ENCODE assay signal across 1 cellular context in genomic region chr3:49461443-49462171, GRCh38.
TF ChIP-seq lines count a peak whose summit lies in the region.

No MANE protein-coding gene starts in this region.

TF ChIP-seq in SK-N-SH treated with all-trans-retinoic acid at 6 μM for 48 hours, 23 proteins besides CTCF, POLR2A, EP300 and RAD21 (continued from another document):
- TF ChIP-seq TSHZ2 (CRISPR knock-in tag; IDR thresholded peaks at IDR 0.05): no peak
- TF ChIP-seq SNAI2 (CRISPR knock-in tag; IDR thresholded peaks at IDR 0.05): no peak
- no peak for TF ChIP-seq CSRNP3 (CRISPR knock-in tag; IDR thresholded peaks at IDR 0.05)
- no peak for TF ChIP-seq ZNF8 (CRISPR knock-in tag; IDR thresholded peaks at IDR 0.05)
- no peak for TF ChIP-seq POU6F1 (CRISPR knock-in tag; IDR thresholded peaks at IDR 0.05; ENCODE audit: borderline replicate concordance, low read depth)
